ENCODE assay signal across 1 cellular context in genomic region chr16:48366165-48367093, GRCh38.
TF ChIP-seq lines count a peak whose summit lies in the region.

No MANE protein-coding gene starts in this region.

TF ChIP-seq in K562, 482 proteins besides CTCF, POLR2A, EP300 and RAD21 (continued from another document and continues in another):
- TF ChIP-seq, protein P1, sequence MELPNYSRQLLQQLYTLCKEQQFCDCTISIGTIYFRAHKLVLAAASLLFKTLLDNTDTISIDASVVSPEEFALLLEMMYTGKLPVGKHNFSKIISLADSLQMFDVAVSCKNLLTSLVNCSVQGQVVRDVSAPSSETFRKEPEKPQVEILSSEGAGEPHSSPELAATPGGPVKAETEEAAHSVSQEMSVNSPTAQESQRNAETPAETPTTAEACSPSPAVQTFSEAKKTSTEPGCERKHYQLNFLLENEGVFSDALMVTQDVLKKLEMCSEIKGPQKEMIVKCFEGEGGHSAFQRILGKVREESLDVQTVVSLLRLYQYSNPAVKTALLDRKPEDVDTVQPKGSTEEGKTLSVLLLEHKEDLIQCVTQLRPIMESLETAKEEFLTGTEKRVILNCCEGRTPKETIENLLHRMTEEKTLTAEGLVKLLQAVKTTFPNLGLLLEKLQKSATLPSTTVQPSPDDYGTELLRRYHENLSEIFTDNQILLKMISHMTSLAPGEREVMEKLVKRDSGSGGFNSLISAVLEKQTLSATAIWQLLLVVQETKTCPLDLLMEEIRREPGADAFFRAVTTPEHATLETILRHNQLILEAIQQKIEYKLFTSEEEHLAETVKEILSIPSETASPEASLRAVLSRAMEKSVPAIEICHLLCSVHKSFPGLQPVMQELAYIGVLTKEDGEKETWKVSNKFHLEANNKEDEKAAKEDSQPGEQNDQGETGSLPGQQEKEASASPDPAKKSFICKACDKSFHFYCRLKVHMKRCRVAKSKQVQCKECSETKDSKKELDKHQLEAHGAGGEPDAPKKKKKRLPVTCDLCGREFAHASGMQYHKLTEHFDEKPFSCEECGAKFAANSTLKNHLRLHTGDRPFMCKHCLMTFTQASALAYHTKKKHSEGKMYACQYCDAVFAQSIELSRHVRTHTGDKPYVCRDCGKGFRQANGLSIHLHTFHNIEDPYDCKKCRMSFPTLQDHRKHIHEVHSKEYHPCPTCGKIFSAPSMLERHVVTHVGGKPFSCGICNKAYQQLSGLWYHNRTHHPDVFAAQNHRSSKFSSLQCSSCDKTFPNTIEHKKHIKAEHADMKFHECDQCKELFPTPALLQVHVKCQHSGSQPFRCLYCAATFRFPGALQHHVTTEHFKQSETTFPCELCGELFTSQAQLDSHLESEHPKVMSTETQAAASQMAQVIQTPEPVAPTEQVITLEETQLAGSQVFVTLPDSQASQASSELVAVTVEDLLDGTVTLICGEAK (IDR thresholded peaks at IDR 0.05), result peak; percentile 85
- TF ChIP-seq, protein P1 (CRISPR knock-in tag; IDR thresholded peaks at IDR 0.05), result peak; percentile 57
- TF ChIP-seq HMG20A (CRISPR knock-in tag; conservative IDR thresholded peaks at IDR 0.05), result no peak
- no peak for TF ChIP-seq NFE2 (IDR thresholded peaks at IDR 0.05; ENCODE audit: low read depth)
- TF ChIP-seq SMAD1 (IDR thresholded peaks at IDR 0.05; ENCODE audit: low read depth, low read length, partially characterized antibody), result no peak
- TF ChIP-seq CEBPB (tag; IDR thresholded peaks at IDR 0.05), result peak; percentile 89
- TF ChIP-seq TCF7L2 (IDR thresholded peaks at IDR 0.05; ENCODE audit: low read depth, low read length), result no peak
- no peak for TF ChIP-seq RERE (CRISPR knock-in tag; IDR thresholded peaks at IDR 0.05; ENCODE audit: borderline replicate concordance)
- TF ChIP-seq ETV6 (IDR thresholded peaks at IDR 0.05; ENCODE audit: borderline replicate concordance in 1 of 2, low read depth in 2 of 2, low read length in 1 of 2), result no peak
- no peak for TF ChIP-seq ETV6 (CRISPR knock-in tag; IDR thresholded peaks at IDR 0.05; ENCODE audit: borderline replicate concordance)
- TF ChIP-seq BACH1 (tag; IDR thresholded peaks at IDR 0.05), result peak; percentile 62
- peak; percentile 75 for TF ChIP-seq SMAD4 (CRISPR knock-in tag; conservative IDR thresholded peaks at IDR 0.05)
- TF ChIP-seq MEIS2 (IDR thresholded peaks at IDR 0.05; ENCODE audit: partially characterized antibody), result peak; percentile 58
- TF ChIP-seq, protein P2, sequence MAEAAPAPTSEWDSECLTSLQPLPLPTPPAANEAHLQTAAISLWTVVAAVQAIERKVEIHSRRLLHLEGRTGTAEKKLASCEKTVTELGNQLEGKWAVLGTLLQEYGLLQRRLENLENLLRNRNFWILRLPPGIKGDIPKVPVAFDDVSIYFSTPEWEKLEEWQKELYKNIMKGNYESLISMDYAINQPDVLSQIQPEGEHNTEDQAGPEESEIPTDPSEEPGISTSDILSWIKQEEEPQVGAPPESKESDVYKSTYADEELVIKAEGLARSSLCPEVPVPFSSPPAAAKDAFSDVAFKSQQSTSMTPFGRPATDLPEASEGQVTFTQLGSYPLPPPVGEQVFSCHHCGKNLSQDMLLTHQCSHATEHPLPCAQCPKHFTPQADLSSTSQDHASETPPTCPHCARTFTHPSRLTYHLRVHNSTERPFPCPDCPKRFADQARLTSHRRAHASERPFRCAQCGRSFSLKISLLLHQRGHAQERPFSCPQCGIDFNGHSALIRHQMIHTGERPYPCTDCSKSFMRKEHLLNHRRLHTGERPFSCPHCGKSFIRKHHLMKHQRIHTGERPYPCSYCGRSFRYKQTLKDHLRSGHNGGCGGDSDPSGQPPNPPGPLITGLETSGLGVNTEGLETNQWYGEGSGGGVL (CRISPR knock-in tag; IDR thresholded peaks at IDR 0.05), result no peak
- TF ChIP-seq KDM4B (IDR thresholded peaks at IDR 0.05; ENCODE audit: borderline replicate concordance in 2 of 2, low read depth in 1 of 2), result no peak
- TF ChIP-seq RFX1 (IDR thresholded peaks at IDR 0.05), result no peak
- TF ChIP-seq CEBPZ (IDR thresholded peaks at IDR 0.05; ENCODE audit: borderline replicate concordance, low read depth, low read length), result no peak
- TF ChIP-seq ESRRB (CRISPR knock-in tag; IDR thresholded peaks at IDR 0.05; ENCODE audit: borderline replicate concordance), result no peak
